In the genomic region with DNA sequence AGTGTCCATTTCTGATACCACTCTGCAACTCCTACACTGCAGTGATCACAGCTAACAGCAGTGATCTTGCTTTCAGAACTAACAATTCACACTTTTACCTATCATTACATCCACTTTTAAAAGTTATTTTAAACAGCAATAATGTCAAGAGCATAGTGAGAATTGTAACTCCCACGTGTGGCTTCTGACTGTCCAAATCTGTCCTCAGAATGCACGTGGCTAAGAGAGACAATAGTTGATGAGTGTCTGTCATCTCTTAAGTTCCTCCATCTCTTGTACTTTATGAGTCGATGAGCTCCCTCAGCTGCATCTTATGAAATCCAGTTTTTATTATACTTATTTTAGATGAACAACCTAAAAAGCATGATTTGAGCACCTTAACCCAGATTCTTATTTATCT, we compare ENCODE assay signal across 30 cellular contexts. TPM values are rescaled to one million over a fixed set of nuclear protein-coding genes. Genes with fewer than 3 reads are reported as not detected.
DNase-seq lines count a peak whose midpoint lies in the region; ATAC-seq and TF ChIP-seq lines count a peak whose summit lies in the region.
"Had no signal": no experiment of that assay in that cellular context is flagged by ENCODE, and none has a peak within 500 bp of the region (broad histone marks: within the 10 kb centered on the region; RNA-seq: fewer than 3 reads in every experiment).

No MANE protein-coding gene starts in this region.

- intact Hi-C loops in activated T-helper 1 cell treated with anti-CD3 and anti-CD28 coated beads, Interleukin-12 subunit alpha, Interleukin-12 subunit beta, Interleukin-2, Interleukin-4 antibody, amounts not matched to agents 30 ng/mL and 10 ng/mL and 1 ng/mL, durations not matched to agents 14 hours and 24 hours and 36 hours (cut with micrococcal nuclease), result no loop called here

- H3K9me2 ChIP-seq in MM.1S (replicated peaks; ENCODE audit: insufficient read depth, low read length), result no peaks in the 10 kb centered on the region

- no peaks in the 10 kb centered on the region for H3K9me3 ChIP-seq in MM.1S (replicated peaks; ENCODE audit: insufficient read depth, low read length)
- H3K9me3 ChIP-seq: colonic mucosa, prostate gland, transverse colon had no signal

- H2AFZ ChIP-seq in MM.1S (ENCODE audit: low read length), result no peak overlapping the region
- H2AFZ ChIP-seq: neural progenitor cell had no signal

- H3K36me3 ChIP-seq in GM06990 (ENCODE audit: control insufficient read depth, insufficient read depth, low read length) (no peaks in the 10 kb centered on the region), MM.1S (replicated peaks; ENCODE audit: insufficient read depth, low read length) (no peaks in the 10 kb centered on the region)
- H3K36me3 ChIP-seq: colonic mucosa, neural progenitor cell, prostate gland, transverse colon had no signal

- H3K4me2 ChIP-seq in MM.1S (ENCODE audit: low read depth, low read length), result no peak overlapping the region
- H3K4me2 ChIP-seq: neural progenitor cell had no signal

- CTCF ChIA-PET in activated naive CD4-positive, alpha-beta T cell treated with anti-CD3 and anti-CD28 coated beads, Interleukin-2, amount 10 ng/mL, durations not matched to agents 7 days and 5 days (lab: Charles Lee), result no interaction called here

- no peaks in the 10 kb centered on the region for H3K4me1 Mint-ChIP-seq in activated T-cell treated with anti-CD3 and anti-CD28 coated beads, Interleukin-2, amount 50 U/mL, for 24 hours (ENCODE audit: low read depth)
- H3K4me1 Mint-ChIP-seq in activated T-helper 1 cell treated with anti-CD3 and anti-CD28 coated beads, Interleukin-12 subunit alpha, Interleukin-12 subunit beta, Interleukin-2, Interleukin-4 antibody, amounts not matched to agents 30 ng/mL and 10 ng/mL and 1 ng/mL, durations not matched to agents 14 hours and 24 hours and 36 hours (ENCODE audit: low read depth), result no peaks in the 10 kb centered on the region
- no peaks in the 10 kb centered on the region for H3K4me1 Mint-ChIP-seq in activated naive CD4-positive, alpha-beta T cell treated with anti-CD3 and anti-CD28 coated beads, Interleukin-2, amount 10 ng/mL, durations not matched to agents 7 days and 5 days
- H3K4me1 Mint-ChIP-seq: activated naive CD8-positive, alpha-beta T cell treated with anti-CD3 and anti-CD28 coated beads, Interleukin-2, amount 50 U/mL, for 24 hours; brain; neural progenitor cell had no signal

- H3K27ac Mint-ChIP-seq in activated T-cell treated with anti-CD3 and anti-CD28 coated beads, Interleukin-2, amount 50 U/mL, for 24 hours, result no peak overlapping the region
- H3K27ac Mint-ChIP-seq in activated T-helper 1 cell treated with anti-CD3 and anti-CD28 coated beads, Interleukin-12 subunit alpha, Interleukin-12 subunit beta, Interleukin-2, Interleukin-4 antibody, amounts not matched to agents 30 ng/mL and 10 ng/mL and 1 ng/mL, durations not matched to agents 14 hours and 24 hours and 36 hours, result no peak overlapping the region
- H3K27ac Mint-ChIP-seq in activated naive CD4-positive, alpha-beta T cell treated with anti-CD3 and anti-CD28 coated beads, Interleukin-2, amount 10 ng/mL, durations not matched to agents 7 days and 5 days, result no peak overlapping the region
- H3K27ac Mint-ChIP-seq: activated naive CD8-positive, alpha-beta T cell treated with anti-CD3 and anti-CD28 coated beads, Interleukin-2, amount 50 U/mL, for 24 hours; brain; endodermal cell; neural progenitor cell; stimulated activated naive CD8-positive, alpha-beta T cell treated with anti-CD3 and anti-CD28 coated beads, Interleukin-15, Interleukin-2, amounts not matched to agents 100 ng/mL and 50 ng/mL, for 24 hours had no signal

- H3K79me2 ChIP-seq in MM.1S (ENCODE audit: low read length), result no peaks in the 10 kb centered on the region

- no peak overlapping the region for H3K4me3 Mint-ChIP-seq in activated T-cell treated with anti-CD3 and anti-CD28 coated beads, Interleukin-2, amount 50 U/mL, for 24 hours
- no peak overlapping the region for H3K4me3 Mint-ChIP-seq in activated T-helper 1 cell treated with anti-CD3 and anti-CD28 coated beads, Interleukin-12 subunit alpha, Interleukin-12 subunit beta, Interleukin-2, Interleukin-4 antibody, amounts not matched to agents 30 ng/mL and 10 ng/mL and 1 ng/mL, durations not matched to agents 14 hours and 24 hours and 36 hours
- H3K4me3 Mint-ChIP-seq in activated naive CD4-positive, alpha-beta T cell treated with anti-CD3 and anti-CD28 coated beads, Interleukin-2, amount 10 ng/mL, durations not matched to agents 7 days and 5 days, result no peak overlapping the region
- H3K4me3 Mint-ChIP-seq: activated naive CD8-positive, alpha-beta T cell treated with anti-CD3 and anti-CD28 coated beads, Interleukin-2, amount 50 U/mL, for 24 hours; brain; endodermal cell; neural progenitor cell; stimulated activated naive CD8-positive, alpha-beta T cell treated with anti-CD3 and anti-CD28 coated beads, Interleukin-15, Interleukin-2, amounts not matched to agents 100 ng/mL and 50 ng/mL, for 24 hours had no signal

- H3K27me3 Mint-ChIP-seq in activated T-cell treated with anti-CD3 and anti-CD28 coated beads, Interleukin-2, amount 50 U/mL, for 24 hours, result no peaks in the 10 kb centered on the region
- no peaks in the 10 kb centered on the region for H3K27me3 Mint-ChIP-seq in activated T-helper 1 cell treated with anti-CD3 and anti-CD28 coated beads, Interleukin-12 subunit alpha, Interleukin-12 subunit beta, Interleukin-2, Interleukin-4 antibody, amounts not matched to agents 30 ng/mL and 10 ng/mL and 1 ng/mL, durations not matched to agents 14 hours and 24 hours and 36 hours (ENCODE audit: insufficient read depth)
- H3K27me3 Mint-ChIP-seq in activated naive CD4-positive, alpha-beta T cell treated with anti-CD3 and anti-CD28 coated beads, Interleukin-2, amount 10 ng/mL, durations not matched to agents 7 days and 5 days, result no peaks in the 10 kb centered on the region
- H3K27me3 Mint-ChIP-seq: activated naive CD8-positive, alpha-beta T cell treated with anti-CD3 and anti-CD28 coated beads, Interleukin-2, amount 50 U/mL, for 24 hours; brain; stimulated activated naive CD8-positive, alpha-beta T cell treated with anti-CD3 and anti-CD28 coated beads, Interleukin-15, Interleukin-2, amounts not matched to agents 100 ng/mL and 50 ng/mL, for 24 hours had no signal

- ATAC-seq in GM19351 (IDR thresholded peaks at IDR 0.05; ENCODE audit: unreplicated experiment) (peak; percentile 94), HG02610 (IDR thresholded peaks at IDR 0.05; ENCODE audit: unreplicated experiment) (peak; percentile 71), HG03103 (IDR thresholded peaks at IDR 0.05; ENCODE audit: low read depth, unreplicated experiment) (peak; percentile 76)
- ATAC-seq: activated CD4-positive, CD25-positive, alpha-beta regulatory T cell treated with anti-CD3 and anti-CD28 coated beads, Interleukin-2, amount 50 U/mL, for 24 hours; activated naive CD8-positive, alpha-beta T cell treated with anti-CD3 and anti-CD28 coated beads, Interleukin-2, amount 50 U/mL, for 24 hours; left lobe of liver had no signal

- no peaks in the 10 kb centered on the region for H3K4me1 ChIP-seq in MM.1S (ENCODE audit: low read length)
- H3K4me1 ChIP-seq: colonic mucosa, neural progenitor cell, prostate gland, transverse colon had no signal

- H3K36me3 Mint-ChIP-seq in activated T-cell treated with anti-CD3 and anti-CD28 coated beads, Interleukin-2, amount 50 U/mL, for 24 hours (ENCODE audit: low read depth), result no peaks in the 10 kb centered on the region
- H3K36me3 Mint-ChIP-seq in activated T-helper 1 cell treated with anti-CD3 and anti-CD28 coated beads, Interleukin-12 subunit alpha, Interleukin-12 subunit beta, Interleukin-2, Interleukin-4 antibody, amounts not matched to agents 30 ng/mL and 10 ng/mL and 1 ng/mL, durations not matched to agents 14 hours and 24 hours and 36 hours (ENCODE audit: low read depth), result no peaks in the 10 kb centered on the region
- H3K36me3 Mint-ChIP-seq in activated naive CD4-positive, alpha-beta T cell treated with anti-CD3 and anti-CD28 coated beads, Interleukin-2, amount 10 ng/mL, durations not matched to agents 7 days and 5 days, result no peaks in the 10 kb centered on the region
- H3K36me3 Mint-ChIP-seq: brain, neural progenitor cell had no signal

- DNase-seq in GM06990 (ENCODE audit: extremely low read depth, insufficient read length) (peak; percentile 7), MM.1S (no peak)
- DNase-seq in activated T-cell treated with anti-CD3 and anti-CD28 coated beads, Interleukin-2, amount 50 U/mL, for 24 hours, result no peak
- DNase-seq in activated T-helper 1 cell treated with anti-CD3 and anti-CD28 coated beads, Interleukin-12 subunit alpha, Interleukin-12 subunit beta, Interleukin-2, Interleukin-4 antibody, amounts not matched to agents 30 ng/mL and 10 ng/mL and 1 ng/mL, durations not matched to agents 14 hours and 24 hours and 36 hours (ENCODE audit: low spot score), result no peak
- no peak for DNase-seq in activated naive CD4-positive, alpha-beta T cell treated with anti-CD3 and anti-CD28 coated beads, Interleukin-2, amount 10 ng/mL, durations not matched to agents 7 days and 5 days
- DNase-seq: 8988T; activated naive CD8-positive, alpha-beta T cell treated with anti-CD3 and anti-CD28 coated beads, Interleukin-2, amount 50 U/mL, for 24 hours; colonic mucosa; COR-L47; DND-41; endodermal cell; H7; KBM-7; NCI-H2029; NCI-H446 treated with DMSO at 0.1 percent for 48 hours; stimulated activated CD4-positive, alpha-beta T cell treated with anti-CD3 and anti-CD28 coated beads, Interleukin-2, amount 100 ng/mL, for 48 hours; T1000; transverse colon had no signal

- H3K27ac ChIP-seq in MM.1S (ENCODE audit: low read length), result no peak overlapping the region
- H3K27ac ChIP-seq: colonic mucosa, neural progenitor cell, prostate gland, skin epidermis, transverse colon had no signal

- no peaks in the 10 kb centered on the region for H3K27me3 ChIP-seq in GM06990 (replicated peaks; ENCODE audit: control insufficient read depth, insufficient read depth, low read length)
- no peaks in the 10 kb centered on the region for H3K27me3 ChIP-seq in MM.1S (replicated peaks; ENCODE audit: insufficient read depth, low read length)
- H3K27me3 ChIP-seq: colonic mucosa, neural progenitor cell, transverse colon had no signal

- H3K4me3 ChIP-seq in GM06990 (replicated peaks; ENCODE audit: low read depth, low read length) (no peak overlapping the region), MM.1S (ENCODE audit: low read length) (no peak overlapping the region)
- H3K4me3 ChIP-seq: colonic mucosa, neural progenitor cell, prostate gland, skin epidermis, transverse colon had no signal

- no peaks in the 10 kb centered on the region for H4K20me1 ChIP-seq in MM.1S (ENCODE audit: insufficient read depth, low read length)

- no peaks in the 10 kb centered on the region for H3F3A ChIP-seq in MM.1S (ENCODE audit: insufficient read depth, low read length)

- TF ChIP-seq CTCF in GM06990 (IDR thresholded peaks at IDR 0.05; ENCODE audit: insufficient read depth, low read length, poor library complexity, severe bottlenecking), result no peak
- TF ChIP-seq CTCF in MM.1S (IDR thresholded peaks at IDR 0.05; ENCODE audit: low read length), result no peak

- H3K9ac ChIP-seq in MM.1S (ENCODE audit: low read length), result no peak overlapping the region
- H3K9ac ChIP-seq: neural progenitor cell had no signal

- no peaks in the 10 kb centered on the region for H3K9me3 Mint-ChIP-seq in activated T-cell treated with anti-CD3 and anti-CD28 coated beads, Interleukin-2, amount 50 U/mL, for 24 hours
- H3K9me3 Mint-ChIP-seq in activated T-helper 1 cell treated with anti-CD3 and anti-CD28 coated beads, Interleukin-12 subunit alpha, Interleukin-12 subunit beta, Interleukin-2, Interleukin-4 antibody, amounts not matched to agents 30 ng/mL and 10 ng/mL and 1 ng/mL, durations not matched to agents 14 hours and 24 hours and 36 hours, result no peaks in the 10 kb centered on the region
- H3K9me3 Mint-ChIP-seq in activated naive CD4-positive, alpha-beta T cell treated with anti-CD3 and anti-CD28 coated beads, Interleukin-2, amount 10 ng/mL, durations not matched to agents 7 days and 5 days, result no peaks in the 10 kb centered on the region
- H3K9me3 Mint-ChIP-seq: activated naive CD8-positive, alpha-beta T cell treated with anti-CD3 and anti-CD28 coated beads, Interleukin-2, amount 50 U/mL, for 24 hours; brain; endodermal cell; neural progenitor cell; stimulated activated naive CD8-positive, alpha-beta T cell treated with anti-CD3 and anti-CD28 coated beads, Interleukin-15, Interleukin-2, amounts not matched to agents 100 ng/mL and 50 ng/mL, for 24 hours had no signal

RNA-seq across cellular contexts. Expression of a gene that starts 16.5 kb away (rescaled TPM):
- not detected in 2 replicates for total RNA-seq in activated T-helper 1 cell treated with anti-CD3 and anti-CD28 coated beads, Interleukin-12 subunit alpha, Interleukin-12 subunit beta, Interleukin-2, Interleukin-4 antibody, amounts not matched to agents 30 ng/mL and 10 ng/mL and 1 ng/mL, durations not matched to agents 14 hours and 24 hours and 36 hours
- total RNA-seq: activated CD8-positive, alpha-beta memory T cell treated with anti-CD3 and anti-CD28 coated beads for 36 hours; colonic mucosa; endodermal cell; glomerular endothelial cell; H7; prostate gland; transverse colon had no signal

RNA-seq across cellular contexts. Expression of a gene that starts 17.3 kb away (rescaled TPM):
- total RNA-seq in activated T-helper 1 cell treated with anti-CD3 and anti-CD28 coated beads, Interleukin-12 subunit alpha, Interleukin-12 subunit beta, Interleukin-2, Interleukin-4 antibody, amounts not matched to agents 30 ng/mL and 10 ng/mL and 1 ng/mL, durations not matched to agents 14 hours and 24 hours and 36 hours, result not detected in 2 replicates
- total RNA-seq: activated CD8-positive, alpha-beta memory T cell treated with anti-CD3 and anti-CD28 coated beads for 36 hours; endodermal cell; glomerular endothelial cell; H7; prostate gland; transverse colon had no signal
